In the genomic region with DNA sequence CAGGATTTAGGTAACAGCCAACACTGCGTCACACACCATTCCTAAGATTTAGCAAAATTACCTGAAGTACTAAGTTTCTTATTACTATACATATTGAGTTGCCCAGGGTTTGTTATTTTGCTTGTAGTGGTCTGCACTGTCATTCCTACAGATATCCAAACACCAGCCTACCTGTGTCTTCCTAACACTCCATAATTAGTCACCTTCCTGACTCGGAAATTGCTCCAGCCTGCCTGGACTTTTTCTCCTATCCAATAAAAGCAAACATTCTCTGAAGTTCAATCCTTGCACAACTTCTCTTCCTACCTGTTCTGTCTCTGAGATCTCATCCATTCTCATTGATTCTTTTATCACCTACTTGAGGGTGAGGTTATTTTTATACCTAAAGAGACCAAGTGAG, we compare ENCODE assay signal across 21 cellular contexts.
DNase-seq lines count a peak whose midpoint lies in the region; ATAC-seq, FAIRE-seq and TF ChIP-seq lines count a peak whose summit lies in the region.
"Had no signal": no experiment of that assay in that cellular context is flagged by ENCODE, and none has a peak within 500 bp of the region (broad histone marks: within the 10 kb centered on the region; RNA-seq: fewer than 3 reads in every experiment).

No MANE protein-coding gene starts in this region.

- H3K36me3 Mint-ChIP-seq in MCF 10A (ENCODE audit: insufficient read depth, unreplicated experiment), result no peaks in the 10 kb centered on the region
- H3K36me3 Mint-ChIP-seq: CD14-positive monocyte; CD4-positive, alpha-beta memory T cell had no signal

- no peak overlapping the region for H3K4me3 Mint-ChIP-seq in MCF 10A (ENCODE audit: unreplicated experiment)
- H3K4me3 Mint-ChIP-seq: CD14-positive monocyte; CD4-positive, alpha-beta memory T cell had no signal

- peaks cover 6% of the 10 kb centered on the region for H3K4me1 Mint-ChIP-seq in MCF 10A (ENCODE audit: insufficient read depth, unreplicated experiment)
- H3K4me1 Mint-ChIP-seq: CD14-positive monocyte had no signal

- intact Hi-C loops in MCF 10A (cut with micrococcal nuclease) (no loop called here), breast epithelium (cut with DNase I; ENCODE audit: low total_unique reads) (no loop called here)

- ATAC-seq in HG02852 (IDR thresholded peaks at IDR 0.05; ENCODE audit: unreplicated experiment), result no peak
- ATAC-seq: A549, K562 had no signal

- H3K27ac ChIP-seq in breast epithelium, result no peak overlapping the region
- H3K27ac ChIP-seq: 22Rv1, A549, BLaER1, GM23248, HL-60 had no signal

- peak overlapping the region; percentile 31 for H3K27ac Mint-ChIP-seq in MCF 10A (ENCODE audit: low read depth, unreplicated experiment)
- H3K27ac Mint-ChIP-seq: CD14-positive monocyte; CD4-positive, alpha-beta memory T cell had no signal

- no peaks in the 10 kb centered on the region for H3K4me1 ChIP-seq in breast epithelium
- H3K4me1 ChIP-seq in iPS-15b (ENCODE audit: control insufficient read depth, insufficient read depth, low read length), result no peaks in the 10 kb centered on the region
- H3K4me1 ChIP-seq: A549, BLaER1, HAP-1 had no signal

- CTCF ChIA-PET in MCF 10A (lab: Yijun Ruan, JAX), result interaction anchor here (0.5 kb wide), 1 partner anchor 686 kb away, joined by 3 read pairs; no protein-coding TSS in a partner anchor

- peak overlapping the region; percentile 16 for H3K9ac ChIP-seq in iPS-15b (ENCODE audit: low read depth, low read length)
- H3K9ac ChIP-seq: BLaER1, GM23248 had no signal

- H3K27me3 ChIP-seq in breast epithelium (no peaks in the 10 kb centered on the region), bronchial epithelial cell (ENCODE audit: control insufficient read depth, insufficient read depth, low read length) (no peaks in the 10 kb centered on the region), iPS-15b (ENCODE audit: control insufficient read depth, insufficient read depth, low read length) (no peaks in the 10 kb centered on the region)
- H3K27me3 ChIP-seq: BLaER1 had no signal

- POLR2A ChIA-PET in MCF 10A (lab: Yijun Ruan, JAX), result no interaction called here

- H3K36me3 ChIP-seq in breast epithelium (no peaks in the 10 kb centered on the region), bronchial epithelial cell (ENCODE audit: control insufficient read depth, insufficient read depth, low read length) (no peaks in the 10 kb centered on the region), iPS-15b (ENCODE audit: control insufficient read depth, insufficient read depth, low read length) (no peaks in the 10 kb centered on the region)
- H3K36me3 ChIP-seq: BLaER1, HAP-1 had no signal

- DNase-seq in MCF 10A (ENCODE audit: unreplicated experiment) (peak; percentile 35), breast epithelium (ENCODE audit: low spot score in 2 of 2) (no peak), bronchial epithelial cell (ENCODE audit: low read depth) (peak; percentile 78), GF-D8 (lab: John Stamatoyannopoulos, UW) (no peak), NCI-H510A (lab: John Stamatoyannopoulos, UW) (no peak)
- DNase-seq: CD4-positive, alpha-beta memory T cell; DMS153; DND-41; EL had no signal

- BruUV-seq in MCF 10A (replicated peaks; lab: Mats Ljungman, UMichigan), result no TSS peak

- TF ChIP-seq POLR2A in breast epithelium (IDR thresholded peaks at IDR 0.05), result no peak

- FAIRE-seq in bronchial epithelial cell (lab: Jason Lieb, UNC), result no peak
- FAIRE-seq: A549, GM12891, GM19239, K562 had no signal

- H3K9me3 ChIP-seq in breast epithelium, result no peaks in the 10 kb centered on the region
- H3K9me3 ChIP-seq in iPS-15b (ENCODE audit: control insufficient read depth, insufficient read depth, low read length), result no peaks in the 10 kb centered on the region
- H3K9me3 ChIP-seq: A549, HAP-1 had no signal

- TF ChIP-seq CTCF in MCF 10A (IDR thresholded peaks at IDR 0.05; ENCODE audit: unreplicated experiment) (no peak), breast epithelium (IDR thresholded peaks at IDR 0.05) (no peak), bronchial epithelial cell (IDR thresholded peaks at IDR 0.05; ENCODE audit: insufficient read depth, low read length, severe bottlenecking) (no peak)

- H3K4me3 ChIP-seq in breast epithelium (no peak overlapping the region), bronchial epithelial cell (ENCODE audit: low read depth, low read length) (no peak overlapping the region), iPS-15b (ENCODE audit: low read depth, low read length) (no peak overlapping the region)
- H3K4me3 ChIP-seq: A549, BLaER1, GM23248, HAP-1, K562 had no signal

- no peaks in the 10 kb centered on the region for H3K27me3 Mint-ChIP-seq in MCF 10A (ENCODE audit: insufficient read depth, unreplicated experiment)
- H3K27me3 Mint-ChIP-seq: CD4-positive, alpha-beta memory T cell had no signal

- no peaks in the 10 kb centered on the region for H3K9me3 Mint-ChIP-seq in MCF 10A (ENCODE audit: unreplicated experiment)

Comparison
In these comparisons a context has a peak if more than half of its experiments do, and no peak if none do; other contexts are left out.
1. DNase-seq: peak in MCF 10A (single experiment) and bronchial epithelial cell (single experiment); none in breast epithelium (0 of 2), GF-D8 (single experiment) and NCI-H510A (single experiment).